ENCODE assay signal across 8 cellular contexts in genomic region chr6:71349395-71349794, GRCh38.
A peak's percentile ranks its signal among the peaks of the same experiment; 100 is the strongest.
DNase-seq lines count a peak whose midpoint lies in the region; ATAC-seq and TF ChIP-seq lines count a peak whose summit lies in the region.

No MANE protein-coding gene starts in this region.

- no peaks in the 10 kb centered on the region for H3K9me3 ChIP-seq in cardiac muscle cell (ENCODE audit: low read depth)
- H3K9me3 ChIP-seq in colonic mucosa: no peaks in the 10 kb centered on the region
- no peaks in the 10 kb centered on the region for H3K9me3 ChIP-seq in neural cell (ENCODE audit: low read length)

- H3K36me3 ChIP-seq in cardiac muscle cell: no peaks in the 10 kb centered on the region
- no peaks in the 10 kb centered on the region for H3K36me3 ChIP-seq in colonic mucosa
- no peaks in the 10 kb centered on the region for H3K36me3 ChIP-seq in neural cell (ENCODE audit: insufficient read depth, low read length)

- no peaks in the 10 kb centered on the region for H3K79me2 ChIP-seq in neural cell (replicated peaks; ENCODE audit: insufficient read depth, low read length)

- no peaks in the 10 kb centered on the region for H3K9me2 ChIP-seq in neural cell (ENCODE audit: insufficient read depth, low read length)

- no peak overlapping the region for H3K4me2 ChIP-seq in neural cell (ENCODE audit: low read length)

- H4K20me1 ChIP-seq in neural cell (ENCODE audit: insufficient read depth): no peaks in the 10 kb centered on the region

- TF ChIP-seq CTCF in cardiac muscle cell (IDR thresholded peaks at IDR 0.05; ENCODE audit: low read depth, low read length): peak; percentile 64
- TF ChIP-seq CTCF in colonic mucosa (IDR thresholded peaks at IDR 0.05): peak; percentile 70
- TF ChIP-seq CTCF in neural cell (IDR thresholded peaks at IDR 0.05; ENCODE audit: poor library complexity, severe bottlenecking): peak; percentile 78

- H3K4me3 ChIP-seq in cardiac muscle cell (no peak overlapping the region), colonic mucosa (no peak overlapping the region), neural cell (ENCODE audit: low read length) (no peak overlapping the region)

- DNase-seq in cardiac muscle cell (ENCODE audit: low read depth in 1 of 2, low spot score in 1 of 2) (peak; percentile 27 to 61), left cardiac atrium (no peak), NCI-H748 (lab: John Stamatoyannopoulos, UW; ENCODE audit: unreplicated experiment) (peak; percentile 62), colonic mucosa (no peak), COLO668 (lab: John Stamatoyannopoulos, UW; ENCODE audit: unreplicated experiment) (no peak)
- DNase-seq in activated CD4-positive, alpha-beta T cell treated with anti-CD3 and anti-CD28 coated beads for 1 hour: no peak

- H3K9ac ChIP-seq in colonic mucosa (ENCODE audit: low read depth in 2 of 2, low read length in 2 of 2): no peak overlapping the region
- H3K9ac ChIP-seq in neural cell (ENCODE audit: low read length): no peak overlapping the region

- H3F3A ChIP-seq in neural cell (ENCODE audit: insufficient read depth, low read length, poor library complexity, severe bottlenecking): no peaks in the 10 kb centered on the region

- no peak overlapping the region for H3K27ac ChIP-seq in cardiac muscle cell
- no peak overlapping the region for H3K27ac ChIP-seq in colonic mucosa
- H3K27ac ChIP-seq in neural cell (ENCODE audit: low read length): no peak overlapping the region

- TF ChIP-seq RAD21 in neural cell (conservative IDR thresholded peaks at IDR 0.05): peak; percentile 81

- ATAC-seq in left cardiac atrium: no peak
- ATAC-seq in HG02970 (IDR thresholded peaks at IDR 0.05; ENCODE audit: low FRiP score, unreplicated experiment): no peak

- H3K27me3 ChIP-seq in cardiac muscle cell (no peaks in the 10 kb centered on the region), colonic mucosa (no peaks in the 10 kb centered on the region), neural cell (ENCODE audit: insufficient read depth, low read depth, low read length) (no peaks in the 10 kb centered on the region)

- H3K4me1 ChIP-seq in cardiac muscle cell (ENCODE audit: low read depth) (no peaks in the 10 kb centered on the region), colonic mucosa (no peaks in the 10 kb centered on the region)

- intact Hi-C loops in left cardiac atrium (cut with DNase I): loop anchor here (5.0 to 10.0 kb wide), 2 partner anchors 57 to 155 kb away; no protein-coding TSS in a partner anchor
- intact Hi-C loops in colonic mucosa (cut with DNase I): no loop called here

- TF ChIP-seq EP300 in neural cell (conservative IDR thresholded peaks at IDR 0.05; ENCODE audit: poor library complexity, severe bottlenecking): no peak

- H2AFZ ChIP-seq in neural cell (ENCODE audit: low read depth, low read length): no peak overlapping the region

TF ChIP-seq in neural cell, 6 proteins besides CTCF, POLR2A, EP300 and RAD21:
- TF ChIP-seq SMC3 (conservative IDR thresholded peaks at IDR 0.05; ENCODE audit: poor library complexity) (peak; percentile 81), POLR2AphosphoS5 (IDR thresholded peaks at IDR 0.05) (no peak)

Comparison
In these comparisons a context has a peak if more than half of its experiments do, and no peak if none do; other contexts are left out.
1. DNase-seq: peak in cardiac muscle cell (2 of 2) and NCI-H748 (single experiment); none in left cardiac atrium (single experiment), colonic mucosa (single experiment), activated CD4-positive, alpha-beta T cell treated with anti-CD3 and anti-CD28 coated beads for 1 hour (single experiment) and COLO668 (single experiment).
2. Peak in every context shown above with its lines, with median percentiles within 50 percentile points of each other: CTCF ChIP-seq.